8 cellular contexts compared by ENCODE assay signal in genomic region chr5:150904479-150905311, GRCh38. TPM values are rescaled to one million over a fixed set of nuclear protein-coding genes. Genes with fewer than 3 reads are reported as not detected.
DNase-seq lines count a peak whose midpoint lies in the region; ATAC-seq and TF ChIP-seq lines count a peak whose summit lies in the region.

Gene ZNF300 (minus strand): TSS chr5:150904980. CDS start chr5:150903155, 1,825 bp downstream.

- no peak for TF ChIP-seq POLR2A in erythroblast (IDR thresholded peaks at IDR 0.05; ENCODE audit: low read length)

- no peak for DNase-seq in activated CD4-positive, CD25-positive, alpha-beta regulatory T cell (lab: John Stamatoyannopoulos, UW)
- DNase-seq in NCI-H510A treated with DMSO at 0.1 percent for 48 hours (lab: John Stamatoyannopoulos, UW) (peak; percentile 95), erythroblast (lab: John Stamatoyannopoulos, UW) (peak; percentile 5 to 19), mesothelial cell of epicardium (ENCODE audit: low spot score in 2 of 2, unreplicated experiment in 2 of 2) (peak; percentile 57 to 78), NCI-H1092 (lab: John Stamatoyannopoulos, UW) (no peak)
- DNase-seq in activated T-cell treated with anti-CD3 and anti-CD28 coated beads, Interleukin-2, amount 50 U/mL, for 24 hours: peak; percentile 72
- DNase-seq in stimulated activated CD8-positive, alpha-beta memory T cell treated with anti-CD3 and anti-CD28 coated beads, Interleukin-12 subunit alpha, Interleukin-12 subunit beta, amount 100 ng/mL, for 4 hours (ENCODE audit: low read depth): peak; percentile 38

- no peak for TF ChIP-seq CTCF in mesothelial cell of epicardium (IDR thresholded peaks at IDR 0.05; ENCODE audit: unreplicated experiment)

- H3K4me3 Mint-ChIP-seq in activated T-cell treated with anti-CD3 and anti-CD28 coated beads, Interleukin-2, amount 50 U/mL, for 24 hours: peak within 1 kb of the TSS; percentile 84
- H3K4me3 Mint-ChIP-seq in mesothelial cell of epicardium: peak within 1 kb of the TSS; percentile 86

- peaks cover 13% of the 10 kb centered on the region for H3K4me1 Mint-ChIP-seq in activated T-cell treated with anti-CD3 and anti-CD28 coated beads, Interleukin-2, amount 50 U/mL, for 24 hours (ENCODE audit: low read depth)
- peaks cover 13% of the 10 kb centered on the region for H3K4me1 Mint-ChIP-seq in mesothelial cell of epicardium

- peaks cover 30% of the 10 kb centered on the region for H3K27me3 Mint-ChIP-seq in activated T-cell treated with anti-CD3 and anti-CD28 coated beads, Interleukin-2, amount 50 U/mL, for 24 hours
- no peaks in the 10 kb centered on the region for H3K27me3 Mint-ChIP-seq in mesothelial cell of epicardium (ENCODE audit: low read depth)

- peaks cover 63% of the 10 kb centered on the region for H3K9me3 Mint-ChIP-seq in activated T-cell treated with anti-CD3 and anti-CD28 coated beads, Interleukin-2, amount 50 U/mL, for 24 hours
- H3K9me3 Mint-ChIP-seq in mesothelial cell of epicardium: peaks cover 68% of the 10 kb centered on the region

- H3K27ac Mint-ChIP-seq in activated T-cell treated with anti-CD3 and anti-CD28 coated beads, Interleukin-2, amount 50 U/mL, for 24 hours: peak within 1 kb of the TSS; percentile 92
- H3K27ac Mint-ChIP-seq in mesothelial cell of epicardium: peak within 1 kb of the TSS; percentile 99

- peaks cover 57% of the 10 kb centered on the region for H3K36me3 Mint-ChIP-seq in activated T-cell treated with anti-CD3 and anti-CD28 coated beads, Interleukin-2, amount 50 U/mL, for 24 hours (ENCODE audit: low read depth)
- peaks cover 44% of the 10 kb centered on the region for H3K36me3 Mint-ChIP-seq in mesothelial cell of epicardium

- ATAC-seq in activated CD4-positive, CD25-positive, alpha-beta regulatory T cell treated with anti-CD3 and anti-CD28 coated beads, Interleukin-2, amount 50 U/mL, for 24 hours: peak; percentile 59 to 69

RNA-seq across cellular contexts. Expression of gene ZNF300, which starts in this region (rescaled TPM):
- 14.0 to 15.6 TPM (median 14.6 TPM) in 3 replicates for total RNA-seq in mesothelial cell of epicardium

Comparison
In these comparisons a context has a peak if more than half of its experiments do, and no peak if none do; other contexts are left out.
1. DNase-seq: peak in NCI-H510A treated with DMSO at 0.1 percent for 48 hours (single experiment), activated T-cell treated with anti-CD3 and anti-CD28 coated beads, Interleukin-2, amount 50 U/mL, for 24 hours (single experiment), erythroblast (2 of 2), mesothelial cell of epicardium (2 of 2) and stimulated activated CD8-positive, alpha-beta memory T cell treated with anti-CD3 and anti-CD28 coated beads, Interleukin-12 subunit alpha, Interleukin-12 subunit beta, amount 100 ng/mL, for 4 hours (single experiment); none in activated CD4-positive, CD25-positive, alpha-beta regulatory T cell (0 of 4) and NCI-H1092 (single experiment).